Comparison of ENCODE assay signal across 9 cellular contexts in the genomic region with DNA sequence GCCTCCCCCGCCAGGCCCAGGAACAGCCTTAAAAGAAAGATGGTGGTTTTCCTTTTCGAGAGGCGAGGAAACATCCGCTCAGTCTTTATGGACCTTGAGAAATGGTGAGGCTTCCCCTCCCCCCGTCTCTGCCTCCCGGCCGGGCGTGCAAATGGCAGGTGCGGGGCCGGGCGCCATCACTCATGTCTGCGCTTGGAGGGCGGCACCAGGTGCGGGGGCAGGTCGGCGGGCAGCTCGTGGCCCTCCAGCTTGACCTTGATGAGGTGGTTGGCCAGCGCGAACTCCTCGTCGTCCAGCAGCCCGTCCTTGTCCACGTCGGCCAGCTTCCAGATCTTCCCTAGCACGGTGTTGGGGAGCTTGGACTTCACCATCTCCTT. TPM values are rescaled to one million over a fixed set of nuclear protein-coding genes. Genes with fewer than 3 reads are reported as not detected.
DNase-seq lines count a peak whose midpoint lies in the region; ATAC-seq, FAIRE-seq and TF ChIP-seq lines count a peak whose summit lies in the region.
"Had no signal": no experiment of that assay in that cellular context is flagged by ENCODE, and none has a peak within 500 bp of the region (broad histone marks: within the 10 kb centered on the region; RNA-seq: fewer than 3 reads in every experiment).

No MANE protein-coding gene starts in this region.

- H3K4me3 Mint-ChIP-seq in IgD-negative memory B cell (peak overlapping the region; percentile 70 to 87 (median 76)), astrocyte (ENCODE audit: unreplicated experiment) (no peak overlapping the region)

- peaks cover 44% of the 10 kb centered on the region for H3K79me2 ChIP-seq in astrocyte (ENCODE audit: insufficient read depth, low read length)

- H3K4me1 Mint-ChIP-seq in IgD-negative memory B cell, result peaks cover 55 to 76% (median 56%) of the 10 kb centered on the region in 3 donors
- H3K4me1 Mint-ChIP-seq in astrocyte (ENCODE audit: low read depth, unreplicated experiment), result peaks cover 17% of the 10 kb centered on the region

- no peaks in the 10 kb centered on the region for H3K9me3 Mint-ChIP-seq in IgD-negative memory B cell
- no peaks in the 10 kb centered on the region for H3K9me3 Mint-ChIP-seq in astrocyte (ENCODE audit: unreplicated experiment)

- peaks cover 6% of the 10 kb centered on the region for H4K20me1 ChIP-seq in astrocyte (ENCODE audit: insufficient read depth, low read length)

- H3K9me3 ChIP-seq in astrocyte (ENCODE audit: insufficient read depth, low read depth, low read length), result no peaks in the 10 kb centered on the region

- peak overlapping the region; percentile 95 to 99 (median 95) for H3K27ac Mint-ChIP-seq in IgD-negative memory B cell
- H3K27ac Mint-ChIP-seq in astrocyte (ENCODE audit: unreplicated experiment), result peak overlapping the region; percentile 87

- peaks cover 40% of the 10 kb centered on the region for H3K4me1 ChIP-seq in astrocyte (ENCODE audit: insufficient read depth, low read length)
- H3K4me1 ChIP-seq in rectal smooth muscle tissue (ENCODE audit: control insufficient read depth, insufficient read depth, low read length), result peaks cover 28% of the 10 kb centered on the region

- H3K36me3 ChIP-seq in astrocyte (ENCODE audit: insufficient read depth, low read length) (peaks cover 4% of the 10 kb centered on the region), rectal smooth muscle tissue (ENCODE audit: control insufficient read depth, insufficient read depth, low read length) (peaks cover 19% of the 10 kb centered on the region)

- DNase-seq in astrocyte (ENCODE audit: low read depth), result no peak
- no peak for DNase-seq in ecto neural progenitor cell (ENCODE audit: low spot score)
- no peak for DNase-seq in activated CD4-positive, CD25-positive, alpha-beta regulatory T cell treated with anti-CD3 and anti-CD28 coated beads, Interleukin-2, amount 50 U/mL, for 72 hours
- DNase-seq: activated CD4-positive, alpha-beta T cell treated with anti-CD3 and anti-CD28 coated beads for 1 hour; mesendoderm; NCI-H510A had no signal

- no peak for TF ChIP-seq CTCF in astrocyte (IDR thresholded peaks at IDR 0.05; ENCODE audit: insufficient read depth, low read depth, low read length)

- ATAC-seq in GM21723 (IDR thresholded peaks at IDR 0.05; ENCODE audit: unreplicated experiment), result no peak

- H3K27ac ChIP-seq in astrocyte (ENCODE audit: low read depth, low read length) (peak overlapping the region; percentile 86), rectal smooth muscle tissue (ENCODE audit: low read depth, low read length) (peak overlapping the region; percentile 64)

- peak overlapping the region; percentile 57 for H3K9ac ChIP-seq in astrocyte (ENCODE audit: low read length)
- H3K9ac ChIP-seq in rectal smooth muscle tissue (ENCODE audit: low read length), result no peak overlapping the region

- H3K4me2 ChIP-seq in astrocyte (ENCODE audit: low read length), result peak overlapping the region; percentile 76

- H3K27me3 ChIP-seq in astrocyte (ENCODE audit: insufficient read depth, low read length), result no peaks in the 10 kb centered on the region
- no peaks in the 10 kb centered on the region for H3K27me3 ChIP-seq in rectal smooth muscle tissue (ENCODE audit: control insufficient read depth, insufficient read depth, low read length)

- no peak overlapping the region for H2AFZ ChIP-seq in astrocyte (ENCODE audit: low read depth, low read length)

- FAIRE-seq in astrocyte (lab: Jason Lieb, UNC), result no peak

- no peak overlapping the region for H3K4me3 ChIP-seq in astrocyte (ENCODE audit: insufficient read depth, low read depth, low read length)
- no peak overlapping the region for H3K4me3 ChIP-seq in rectal smooth muscle tissue (ENCODE audit: low read length)

- H3K27me3 Mint-ChIP-seq in IgD-negative memory B cell (no peaks in the 10 kb centered on the region), astrocyte (ENCODE audit: low read depth, unreplicated experiment) (no peaks in the 10 kb centered on the region)

- H3K36me3 Mint-ChIP-seq in IgD-negative memory B cell (peaks cover 6% of the 10 kb centered on the region), astrocyte (ENCODE audit: low read depth, unreplicated experiment) (peaks cover 8% of the 10 kb centered on the region)

RNA-seq across cellular contexts. Expression of gene CDC42BPG, which starts 9.7 kb away (rescaled TPM):
- 0.15 TPM for polyA plus RNA-seq in IgD-negative memory B cell
- total RNA-seq in astrocyte, result 2.0 and 4.6 TPM in 2 replicates

RNA-seq across cellular contexts. Expression of gene EHD1, which starts 24.3 kb away (rescaled TPM):
- 210 TPM for polyA plus RNA-seq in IgD-negative memory B cell
- 182 and 201 TPM in 2 replicates for total RNA-seq in astrocyte

RNA-seq across cellular contexts. Expression of gene MEN1, which starts 43.8 kb away (rescaled TPM):
- 36.4 TPM for polyA plus RNA-seq in IgD-negative memory B cell
- total RNA-seq in astrocyte, result 26.0 and 27.5 TPM in 2 replicates

RNA-seq across cellular contexts. Expression of gene MAP4K2, which starts 51.1 kb away (rescaled TPM):
- polyA plus RNA-seq in IgD-negative memory B cell, result 68.1 TPM
- total RNA-seq in astrocyte, result 11.2 and 12.3 TPM in 2 replicates
